Comparison of ENCODE assay signal across 8 cellular contexts in the genomic region with DNA sequence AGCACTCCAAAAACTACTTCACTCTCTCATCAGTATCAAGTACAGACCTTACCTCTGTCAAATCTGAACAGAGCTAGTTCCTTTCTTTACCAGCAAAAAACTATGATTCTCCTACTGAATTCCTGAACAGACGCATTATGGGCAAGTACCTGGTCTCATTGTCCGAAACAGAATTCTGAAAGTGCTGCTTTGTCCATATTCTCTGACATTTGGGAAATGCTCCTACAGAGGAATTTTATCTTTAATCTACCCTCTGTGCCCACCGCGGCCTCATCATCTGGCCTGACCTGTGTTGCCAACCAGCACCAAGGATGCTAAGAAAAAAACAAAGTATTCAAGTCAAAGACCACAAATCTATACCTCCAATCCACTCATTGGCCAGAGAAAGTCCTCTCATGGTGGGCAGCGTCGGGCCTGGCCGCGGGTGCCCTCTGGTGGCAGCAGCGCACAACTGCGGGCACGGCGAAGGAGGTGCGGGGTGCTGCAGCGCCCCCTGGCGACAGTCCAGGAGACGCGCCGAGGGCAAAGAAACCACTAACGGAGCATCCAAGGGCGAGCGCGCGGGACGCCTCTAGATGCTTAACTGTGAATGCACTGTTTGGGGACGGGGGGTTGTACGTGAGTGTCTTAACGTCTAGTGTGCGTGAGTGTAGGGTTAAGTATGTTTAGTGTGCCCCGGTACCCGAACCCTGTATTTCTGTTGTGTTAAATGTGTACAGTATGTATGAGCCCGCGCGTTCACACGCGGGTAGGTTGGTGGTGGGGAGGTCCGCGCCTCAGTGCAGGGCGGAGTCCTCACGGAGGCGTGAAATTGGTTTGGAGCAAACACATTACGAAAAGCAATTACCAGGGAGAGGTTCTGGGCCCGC. TPM values are rescaled to one million over a fixed set of nuclear protein-coding genes. Genes with fewer than 3 reads are reported as not detected.
DNase-seq lines count a peak whose midpoint lies in the region; ATAC-seq and TF ChIP-seq lines count a peak whose summit lies in the region.

No MANE protein-coding gene starts in this region.

- no peak overlapping the region for H3K27ac Mint-ChIP-seq in activated CD8-positive, alpha-beta T cell treated with anti-CD3 and anti-CD28 coated beads for 36 hours

- peak; percentile 100 for TF ChIP-seq CTCF in activated CD8-positive, alpha-beta T cell treated with anti-CD3 and anti-CD28 coated beads for 36 hours (IDR thresholded peaks at IDR 0.05)

- H3K36me3 ChIP-seq in effector memory CD4-positive, alpha-beta T cell (ENCODE audit: control insufficient read depth, insufficient read depth, low read length): no peaks in the 10 kb centered on the region

- H3K4me3 Mint-ChIP-seq in activated CD8-positive, alpha-beta T cell treated with anti-CD3 and anti-CD28 coated beads for 36 hours: no peak overlapping the region

- H3K4me3 ChIP-seq in effector memory CD4-positive, alpha-beta T cell (ENCODE audit: insufficient read depth, low read depth, low read length, poor library complexity, severe bottlenecking): no peak overlapping the region

- peaks cover 53% of the 10 kb centered on the region for H3K27me3 Mint-ChIP-seq in activated CD8-positive, alpha-beta T cell treated with anti-CD3 and anti-CD28 coated beads for 36 hours

- ATAC-seq in GM18502 (IDR thresholded peaks at IDR 0.05; ENCODE audit: poor library complexity, unreplicated experiment) (peak; percentile 72), HG03108 (IDR thresholded peaks at IDR 0.05; ENCODE audit: unreplicated experiment) (peak; percentile 56)
- ATAC-seq in activated CD8-positive, alpha-beta T cell treated with anti-CD3 and anti-CD28 coated beads for 36 hours: peak; percentile 88

- no peaks in the 10 kb centered on the region for H3K9me3 Mint-ChIP-seq in activated CD8-positive, alpha-beta T cell treated with anti-CD3 and anti-CD28 coated beads for 36 hours

- POLR2A ChIA-PET in activated CD8-positive, alpha-beta T cell treated with anti-CD3 and anti-CD28 coated beads for 36 hours (lab: Charles Lee): interaction anchor here (0.9 kb wide), 1 partner anchor 36 kb away, joined by 3 read pairs; no protein-coding TSS in a partner anchor

- H3K36me3 Mint-ChIP-seq in activated CD8-positive, alpha-beta T cell treated with anti-CD3 and anti-CD28 coated beads for 36 hours (ENCODE audit: low read depth): no peaks in the 10 kb centered on the region

- no peaks in the 10 kb centered on the region for H3K4me1 ChIP-seq in effector memory CD4-positive, alpha-beta T cell (ENCODE audit: control insufficient read depth, insufficient read depth, low read length, poor library complexity, severe bottlenecking)

- in situ Hi-C loops in ACHN (cut with HindIII; ENCODE audit: low pct_ligation_motif_present, low pct_unique_long_range_greater_than_20kb, low sequenced_read_pairs): no loop called here

- DNase-seq in ACHN (peak; percentile 78), NCI-H82 treated with DMSO at 0.1 percent for 48 hours (lab: John Stamatoyannopoulos, UW; ENCODE audit: unreplicated experiment) (peak; percentile 48), middle frontal gyrus (ENCODE audit: extremely low spot score, low spot score) (peak; percentile 76)
- DNase-seq in activated CD8-positive, alpha-beta T cell treated with anti-CD3 and anti-CD28 coated beads for 36 hours: peak; percentile 84
- DNase-seq in effector memory CD4-positive, alpha-beta T cell: peak; percentile 52 to 74 (median 71)
- peak; percentile 68 for DNase-seq in stimulated activated CD8-positive, alpha-beta memory T cell treated with anti-CD3 and anti-CD28 coated beads, Interleukin-4, amount 100 ng/mL, for 24 hours (ENCODE audit: low read depth)

- intact Hi-C loops in activated CD8-positive, alpha-beta T cell treated with anti-CD3 and anti-CD28 coated beads for 36 hours (cut with micrococcal nuclease): loop anchor here (1.0 kb wide), 1 partner anchor 48 kb away; no protein-coding TSS in a partner anchor

- CTCF ChIA-PET in activated CD8-positive, alpha-beta T cell treated with anti-CD3 and anti-CD28 coated beads for 36 hours (lab: Charles Lee): interaction anchor here (0.7 to 1.3 kb wide), 11 partner anchors 9 to 175 kb away, joined by 3 to 12 read pairs (median 4); partner anchors contain the start of gene ABCF2

- no peak overlapping the region for H3K27ac ChIP-seq in effector memory CD4-positive, alpha-beta T cell (ENCODE audit: insufficient read depth, low read length, poor library complexity, severe bottlenecking)

- peaks cover 14% of the 10 kb centered on the region for H3K27me3 ChIP-seq in effector memory CD4-positive, alpha-beta T cell (replicated peaks; ENCODE audit: control insufficient read depth, insufficient read depth, low read length, poor library complexity, severe bottlenecking)

- peaks cover 3% of the 10 kb centered on the region for H3K4me1 Mint-ChIP-seq in activated CD8-positive, alpha-beta T cell treated with anti-CD3 and anti-CD28 coated beads for 36 hours (ENCODE audit: low read depth)

- H3K9me3 ChIP-seq in effector memory CD4-positive, alpha-beta T cell (ENCODE audit: control insufficient read depth, low read length): no peaks in the 10 kb centered on the region

RNA-seq across cellular contexts. Expression of gene GBX1, which starts 5.0 kb away (rescaled TPM):
- not detected for total RNA-seq in activated CD8-positive, alpha-beta T cell treated with anti-CD3 and anti-CD28 coated beads for 36 hours

RNA-seq across cellular contexts. Expression of gene ASB10, which starts 14.5 kb away (rescaled TPM):
- not detected for total RNA-seq in activated CD8-positive, alpha-beta T cell treated with anti-CD3 and anti-CD28 coated beads for 36 hours

RNA-seq across cellular contexts. Expression of gene H2BK1, which starts 37.8 kb away (rescaled TPM):
- not detected for total RNA-seq in activated CD8-positive, alpha-beta T cell treated with anti-CD3 and anti-CD28 coated beads for 36 hours

RNA-seq across cellular contexts. Expression of gene ABCF2, which starts 54.5 kb away (rescaled TPM):
- total RNA-seq in activated CD8-positive, alpha-beta T cell treated with anti-CD3 and anti-CD28 coated beads for 36 hours: 10 to 100 TPM; 48.1 to 56.2 TPM

RNA-seq across cellular contexts. Expression of gene CHPF2, which starts 59.8 kb away (rescaled TPM):
- 10 to 100 TPM; 23.7 to 27.3 TPM for total RNA-seq in activated CD8-positive, alpha-beta T cell treated with anti-CD3 and anti-CD28 coated beads for 36 hours
